ENCODE assay signal across 14 cellular contexts in genomic region chr15:42914728-42915497, GRCh38. TPM values are rescaled to one million over a fixed set of nuclear protein-coding genes. Genes with fewer than 3 reads are reported as not detected.
DNase-seq lines count a peak whose midpoint lies in the region; ATAC-seq and TF ChIP-seq lines count a peak whose summit lies in the region.
"Had no signal": no experiment of that assay in that cellular context is flagged by ENCODE, and none has a peak within 500 bp of the region (broad histone marks: within the 10 kb centered on the region; RNA-seq: fewer than 3 reads in every experiment).

No MANE protein-coding gene starts in this region.

- H3K4me1 ChIP-seq in BLaER1 treated with 17β-estradiol and CSF1 and Interleukin-3, amounts not matched to agents 10 nM and 100 nM, result peaks cover 43 to 62% (median 57%) of the 10 kb centered on the region in 10 experiments
- H3K4me1 ChIP-seq in SJSA1 (replicated peaks), result peaks cover 12% of the 10 kb centered on the region; the same call in 1 of the 2 replicates

- peak overlapping the region; percentile 64 to 96 (median 76) for H3K4me2 ChIP-seq in BLaER1 treated with 17β-estradiol and CSF1 and Interleukin-3, amounts not matched to agents 10 nM and 100 nM

- DNase-seq in HL-60 (ENCODE audit: low read depth in 1 of 2, low spot score in 1 of 2) (no peak), SJSA1 (ENCODE audit: low read depth in 1 of 2, low spot score in 2 of 2) (peak in 1 of 2 experiments; percentile 47), iris pigment epithelial cell (ENCODE audit: low read depth) (peak; percentile 39), posterior vena cava (ENCODE audit: low spot score) (no peak), progenitor cell of endocrine pancreas (ENCODE audit: low spot score, unreplicated experiment) (no peak)
- no peak for DNase-seq in activated CD8-positive, alpha-beta memory T cell treated with anti-CD3 and anti-CD28 coated beads, Interleukin-2, amount 50 U/mL, for 48 hours
- DNase-seq: activated CD4-positive, CD25-positive, alpha-beta regulatory T cell; CD4-positive, alpha-beta memory T cell; mammary epithelial cell; retina; transverse colon had no signal

- H3K9ac ChIP-seq in BLaER1 treated with 17β-estradiol and CSF1 and Interleukin-3, amounts not matched to agents 10 nM and 100 nM, result peak overlapping the region in 8 of 11 experiments; percentile 26 to 56 (median 41); a peak in 9 of 22 replicates

- H3K27ac ChIP-seq in BLaER1 treated with 17β-estradiol and CSF1 and Interleukin-3, amounts not matched to agents 10 nM and 100 nM, result peak overlapping the region in 10 of 11 experiments; percentile 41 to 75 (median 67); a peak in 20 of 22 replicates
- peak overlapping the region; percentile 33 for H3K27ac ChIP-seq in HL-60 (replicated peaks)
- H3K27ac ChIP-seq in SJSA1, result peak overlapping the region; percentile 28
- H3K27ac ChIP-seq: RWPE1, transverse colon had no signal

- H3K27me3 Mint-ChIP-seq in activated T-helper 17 cell treated with anti-CD3 and anti-CD28 coated beads, Interleukin-2, amount 50 U/mL, for 72 hours, result no peaks in the 10 kb centered on the region
- H3K27me3 Mint-ChIP-seq in progenitor cell of endocrine pancreas, result no peaks in the 10 kb centered on the region
- H3K27me3 Mint-ChIP-seq: CD4-positive, alpha-beta memory T cell had no signal

- no peak for ATAC-seq in activated T-helper 17 cell treated with anti-CD3 and anti-CD28 coated beads, Interleukin-2, amount 50 U/mL, for 72 hours (replicated peaks)

- peaks cover 0 to 4% (median 0%) of the 10 kb centered on the region in 11 experiments; a peak in 1 of 22 replicates for H3K9me3 ChIP-seq in BLaER1 treated with 17β-estradiol and CSF1 and Interleukin-3, amounts not matched to agents 10 nM and 100 nM (replicated peaks in 1 of 11)
- H3K9me3 ChIP-seq in SJSA1 (replicated peaks), result no peaks in the 10 kb centered on the region
- H3K9me3 ChIP-seq: transverse colon had no signal

- no peak for TF ChIP-seq CTCF in HL-60 (IDR thresholded peaks at IDR 0.05; ENCODE audit: insufficient read depth, low read length)
- TF ChIP-seq CTCF in progenitor cell of endocrine pancreas (IDR thresholded peaks at IDR 0.05; ENCODE audit: unreplicated experiment), result no peak

- 0 out of 22 replicates have a peak, but pooled peaks cover 0 to 7% (median 0%) of the 10 kb centered on the region in 11 experiments for H3K36me3 ChIP-seq in BLaER1 treated with 17β-estradiol and CSF1 and Interleukin-3, amounts not matched to agents 10 nM and 100 nM
- no peaks in the 10 kb centered on the region for H3K36me3 ChIP-seq in SJSA1
- H3K36me3 ChIP-seq: transverse colon had no signal

- H4K20me1 ChIP-seq in BLaER1 treated with 17β-estradiol and CSF1 and Interleukin-3, amounts not matched to agents 10 nM and 100 nM, result peaks cover 0 to 25% (median 0%) of the 10 kb centered on the region in 11 experiments; a peak in 7 of 22 replicates

- H3K4me3 Mint-ChIP-seq in activated T-helper 17 cell treated with anti-CD3 and anti-CD28 coated beads, Interleukin-2, amount 50 U/mL, for 72 hours, result no peak overlapping the region
- H3K4me3 Mint-ChIP-seq in progenitor cell of endocrine pancreas (ENCODE audit: low read depth), result no peak overlapping the region

- no peak overlapping the region for H3K27ac Mint-ChIP-seq in activated T-helper 17 cell treated with anti-CD3 and anti-CD28 coated beads, Interleukin-2, amount 50 U/mL, for 72 hours
- H3K27ac Mint-ChIP-seq in progenitor cell of endocrine pancreas, result no peak overlapping the region
- H3K27ac Mint-ChIP-seq: CD4-positive, alpha-beta memory T cell had no signal

- peaks cover 5% of the 10 kb centered on the region for H3K36me3 Mint-ChIP-seq in activated T-helper 17 cell treated with anti-CD3 and anti-CD28 coated beads, Interleukin-2, amount 50 U/mL, for 72 hours (ENCODE audit: low read depth)
- H3K36me3 Mint-ChIP-seq in progenitor cell of endocrine pancreas (ENCODE audit: insufficient read depth), result no peaks in the 10 kb centered on the region

- intact Hi-C loops in posterior vena cava (cut with DNase I), result no loop called here

- peak overlapping the region; percentile 24 to 50 (median 36); a peak in 14 of 20 replicates for H3K4me3 ChIP-seq in BLaER1 treated with 17β-estradiol and CSF1 and Interleukin-3, amounts not matched to agents 10 nM and 100 nM
- H3K4me3 ChIP-seq in HL-60 (replicated peaks; ENCODE audit: insufficient read depth, low read length) (0 out of 2 replicates have a peak overlapping the region, but pooled peaks have one; percentile 9), SJSA1 (peak overlapping the region; percentile 31)
- H3K4me3 ChIP-seq: transverse colon had no signal

- H3K4me1 Mint-ChIP-seq in activated T-helper 17 cell treated with anti-CD3 and anti-CD28 coated beads, Interleukin-2, amount 50 U/mL, for 72 hours, result peaks cover 20% of the 10 kb centered on the region
- peaks cover 7% of the 10 kb centered on the region for H3K4me1 Mint-ChIP-seq in progenitor cell of endocrine pancreas (ENCODE audit: low read depth)

- H3K9me3 Mint-ChIP-seq in activated T-helper 17 cell treated with anti-CD3 and anti-CD28 coated beads, Interleukin-2, amount 50 U/mL, for 72 hours, result no peaks in the 10 kb centered on the region
- no peaks in the 10 kb centered on the region for H3K9me3 Mint-ChIP-seq in progenitor cell of endocrine pancreas (ENCODE audit: low read depth)
- H3K9me3 Mint-ChIP-seq: CD4-positive, alpha-beta memory T cell had no signal

- no peaks in the 10 kb centered on the region for H3K27me3 ChIP-seq in BLaER1 treated with 17β-estradiol and CSF1 and Interleukin-3, amounts not matched to agents 10 nM and 100 nM
- H3K27me3 ChIP-seq in HL-60 (ENCODE audit: insufficient read depth, poor library complexity, severe bottlenecking) (no peaks in the 10 kb centered on the region), SJSA1 (replicated peaks) (no peaks in the 10 kb centered on the region)
- H3K27me3 ChIP-seq: transverse colon had no signal

RNA-seq across cellular contexts. Expression of gene TTBK2, which starts 5.7 kb away (rescaled TPM):
- 5.9 and 12.4 TPM in 2 replicates for total RNA-seq in SJSA1 (2014; rRNA removed; shearing (Covaris generic))
- total RNA-seq in posterior vena cava (10 to 100 TPM; 21.7 to 25.2 TPM), progenitor cell of endocrine pancreas (18.6 and 19.5 TPM in 2 replicates)
- total RNA-seq in activated T-helper 17 cell treated with anti-CD3 and anti-CD28 coated beads, Interleukin-2, amount 50 U/mL, for 72 hours, result 10 to 100 TPM in 1 of 2 donors, 1 to 10 TPM in 1; 8.1 to 10.7 TPM
